In genomic region chr15:56918046-56918906, GRCh38 we compare ENCODE assay signal across 8 cellular contexts. TPM values are rescaled to one million over a fixed set of nuclear protein-coding genes. Genes with fewer than 3 reads are reported as not detected.
A peak's percentile ranks its signal among the peaks of the same experiment; 100 is the strongest.
DNase-seq lines count a peak whose midpoint lies in the region; ATAC-seq and TF ChIP-seq lines count a peak whose summit lies in the region.

TCF12 (plus strand) TSS chr15:56918644; CDS start chr15:56919914, 1,270 bp downstream.

- peak within 1 kb of the TSS; percentile 92 to 97 for H3K4me3 Mint-ChIP-seq in CD14-positive monocyte

- under 1% methylated on average over 93 of the region's 93 CpGs for WGBS in liver

- H3K4me3 ChIP-seq in liver (ENCODE audit: low read depth in 1 of 3, low read length in 3 of 3) = peak within 1 kb of the TSS; percentile 64 to 100 (median 91)

- H3K27me3 ChIP-seq in liver (ENCODE audit: control insufficient read depth in 4 of 4, insufficient read depth in 4 of 4, low read length in 3 of 4) = no peaks in the 10 kb centered on the region

- DNase-seq in CD14-positive monocyte (ENCODE audit: low spot score) (peak; percentile 90), NCI-H748 (lab: John Stamatoyannopoulos, UW; ENCODE audit: unreplicated experiment) (peak; percentile 94), dermis blood vessel endothelial cell (peak; percentile 96)
- peak; percentile 81 to 82 for DNase-seq in activated CD4-positive, alpha-beta T cell treated with anti-CD3 and anti-CD28 coated beads, Interleukin-2, amount 50 U/mL, for 24 hours (ENCODE audit: low read depth in 1 of 2, low spot score in 1 of 2)
- DNase-seq in stimulated activated CD4-positive, alpha-beta T cell treated with anti-CD3 and anti-CD28 coated beads, Interleukin-4, amount 100 ng/mL, for 24 hours = peak; percentile 90

- peak; percentile 35 for TF ChIP-seq CTCF in CD14-positive monocyte (IDR thresholded peaks at IDR 0.05)
- TF ChIP-seq CTCF in liver (IDR thresholded peaks at IDR 0.05; ENCODE audit: low read depth, low read length, missing input control) = peak; percentile 25

- H3K4me1 Mint-ChIP-seq in CD14-positive monocyte = peaks cover 34% of the 10 kb centered on the region

- H3K27me3 Mint-ChIP-seq in CD14-positive monocyte (ENCODE audit: low read depth in 3 of 3) = no peaks in the 10 kb centered on the region

- peaks cover 2 to 22% (median 14%) of the 10 kb centered on the region in 4 donors for H3K4me1 ChIP-seq in liver (ENCODE audit: control insufficient read depth in 4 of 4, insufficient read depth in 4 of 4, low read length in 3 of 4)

- intact Hi-C loops in CD14-positive monocyte (cut with micrococcal nuclease) = loop anchor here (1.0 to 5.0 kb wide), 3 partner anchors 31 to 41 kb away; no protein-coding TSS in a partner anchor

- H3K9me3 Mint-ChIP-seq in CD14-positive monocyte = peaks cover 0 to 2% (median 0%) of the 10 kb centered on the region in 7 donors

- no peaks in the 10 kb centered on the region for H3K9me3 ChIP-seq in liver (ENCODE audit: control insufficient read depth in 4 of 4, low read length in 3 of 4)

- H3K27ac Mint-ChIP-seq in CD14-positive monocyte = peak within 1 kb of the TSS; percentile 78 to 93 (median 89)

- peak within 1 kb of the TSS; percentile 75 to 84 for H3K9ac ChIP-seq in liver (ENCODE audit: low read depth in 1 of 2, low read length in 2 of 2)

- peak; percentile 69 to 74 for TF ChIP-seq RAD21 in liver (IDR thresholded peaks at IDR 0.05)

- peak within 1 kb of the TSS; percentile 92 to 93 for H3K27ac ChIP-seq in liver (ENCODE audit: low read depth in 1 of 2, low read length in 2 of 2)

- H3K36me3 ChIP-seq in liver (ENCODE audit: control insufficient read depth in 4 of 4, insufficient read depth in 3 of 4, low read depth in 1 of 4, low read length in 3 of 4) = peaks cover 0 to 2% (median 0%) of the 10 kb centered on the region in 4 donors

- peaks cover 6 to 12% of the 10 kb centered on the region in 2 donors for H3K36me3 Mint-ChIP-seq in CD14-positive monocyte

- ATAC-seq in GM19351 (IDR thresholded peaks at IDR 0.05; ENCODE audit: unreplicated experiment) (peak; percentile 72), HG03521 (IDR thresholded peaks at IDR 0.05; ENCODE audit: unreplicated experiment) (peak; percentile 70)

TF ChIP-seq in liver, 16 proteins besides CTCF, POLR2A, EP300 and RAD21:
- no peak for TF ChIP-seq FOXA1 (IDR thresholded peaks at IDR 0.05)
- peak; percentile 78 for TF ChIP-seq SP1 (IDR thresholded peaks at IDR 0.05)
- peak; percentile 30 to 71 for TF ChIP-seq JUND (IDR thresholded peaks at IDR 0.05)
- TF ChIP-seq RXRA (IDR thresholded peaks at IDR 0.05) = peak; percentile 38 to 56
- TF ChIP-seq EGR1 (IDR thresholded peaks at IDR 0.05; ENCODE audit: low read depth in 2 of 2) = peak in 1 of 2 donors; percentile 10
- no peak for TF ChIP-seq TAF1 (conservative IDR thresholded peaks at IDR 0.05)
- TF ChIP-seq HNF4A (conservative IDR thresholded peaks at IDR 0.05) = peak; percentile 39 to 60
- TF ChIP-seq, protein P1, sequence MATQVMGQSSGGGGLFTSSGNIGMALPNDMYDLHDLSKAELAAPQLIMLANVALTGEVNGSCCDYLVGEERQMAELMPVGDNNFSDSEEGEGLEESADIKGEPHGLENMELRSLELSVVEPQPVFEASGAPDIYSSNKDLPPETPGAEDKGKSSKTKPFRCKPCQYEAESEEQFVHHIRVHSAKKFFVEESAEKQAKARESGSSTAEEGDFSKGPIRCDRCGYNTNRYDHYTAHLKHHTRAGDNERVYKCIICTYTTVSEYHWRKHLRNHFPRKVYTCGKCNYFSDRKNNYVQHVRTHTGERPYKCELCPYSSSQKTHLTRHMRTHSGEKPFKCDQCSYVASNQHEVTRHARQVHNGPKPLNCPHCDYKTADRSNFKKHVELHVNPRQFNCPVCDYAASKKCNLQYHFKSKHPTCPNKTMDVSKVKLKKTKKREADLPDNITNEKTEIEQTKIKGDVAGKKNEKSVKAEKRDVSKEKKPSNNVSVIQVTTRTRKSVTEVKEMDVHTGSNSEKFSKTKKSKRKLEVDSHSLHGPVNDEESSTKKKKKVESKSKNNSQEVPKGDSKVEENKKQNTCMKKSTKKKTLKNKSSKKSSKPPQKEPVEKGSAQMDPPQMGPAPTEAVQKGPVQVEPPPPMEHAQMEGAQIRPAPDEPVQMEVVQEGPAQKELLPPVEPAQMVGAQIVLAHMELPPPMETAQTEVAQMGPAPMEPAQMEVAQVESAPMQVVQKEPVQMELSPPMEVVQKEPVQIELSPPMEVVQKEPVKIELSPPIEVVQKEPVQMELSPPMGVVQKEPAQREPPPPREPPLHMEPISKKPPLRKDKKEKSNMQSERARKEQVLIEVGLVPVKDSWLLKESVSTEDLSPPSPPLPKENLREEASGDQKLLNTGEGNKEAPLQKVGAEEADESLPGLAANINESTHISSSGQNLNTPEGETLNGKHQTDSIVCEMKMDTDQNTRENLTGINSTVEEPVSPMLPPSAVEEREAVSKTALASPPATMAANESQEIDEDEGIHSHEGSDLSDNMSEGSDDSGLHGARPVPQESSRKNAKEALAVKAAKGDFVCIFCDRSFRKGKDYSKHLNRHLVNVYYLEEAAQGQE (IDR thresholded peaks at IDR 0.05) = peak; percentile 77
- peak in 1 of 2 donors; percentile 58 for TF ChIP-seq GABPA (IDR thresholded peaks at IDR 0.05 in 1 of 2, conservative IDR thresholded peaks at IDR 0.05 in 1 of 2)
- TF ChIP-seq NR2F2 (IDR thresholded peaks at IDR 0.05) = peak; percentile 44
- TF ChIP-seq ZBTB33 (IDR thresholded peaks at IDR 0.05) = no peak
- TF ChIP-seq, protein P2, sequence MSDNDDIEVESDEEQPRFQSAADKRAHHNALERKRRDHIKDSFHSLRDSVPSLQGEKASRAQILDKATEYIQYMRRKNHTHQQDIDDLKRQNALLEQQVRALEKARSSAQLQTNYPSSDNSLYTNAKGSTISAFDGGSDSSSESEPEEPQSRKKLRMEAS (IDR thresholded peaks at IDR 0.05) = peak; percentile 26
- TF ChIP-seq HNF4G (IDR thresholded peaks at IDR 0.05) = no peak
- TF ChIP-seq ATF3 (IDR thresholded peaks at IDR 0.05) = peak; percentile 52
- peak; percentile 94 for TF ChIP-seq YY1 (IDR thresholded peaks at IDR 0.05)
- peak; percentile 21 for TF ChIP-seq FOXA2 (IDR thresholded peaks at IDR 0.05)

RNA-seq across cellular contexts. Expression of gene TCF12, which starts in this region (rescaled TPM):
- 10 to 100 TPM; 27.6 to 52.5 TPM for polyA plus RNA-seq in CD14-positive monocyte
- total RNA-seq in dermis blood vessel endothelial cell = 78.5 and 111 TPM in 2 replicates
- 10 to 100 TPM; 34.9 to 38.3 TPM for total RNA-seq in liver
- 1 to 10 TPM; 8.7 to 9.8 TPM for polyA plus RNA-seq in liver

Comparison
In these comparisons a context has a peak if more than half of its experiments do, and no peak if none do; other contexts are left out.
1. Peak in every context shown above with its lines: DNase-seq, ATAC-seq, H3K4me3 ChIP-seq and H3K27ac ChIP-seq.